In genomic region chrX:130878350-130879341, GRCh38 we compare ENCODE assay signal across 13 cellular contexts.
DNase-seq lines count a peak whose midpoint lies in the region; TF ChIP-seq lines count a peak whose summit lies in the region.
"Had no signal": no experiment of that assay in that cellular context is flagged by ENCODE, and none has a peak within 500 bp of the region (broad histone marks: within the 10 kb centered on the region; RNA-seq: fewer than 3 reads in every experiment).

No MANE protein-coding gene starts in this region.

- TF ChIP-seq CTCF in cardiac fibroblast (IDR thresholded peaks at IDR 0.05; ENCODE audit: low read depth, low read length) = no peak

- H3K27me3 ChIP-seq in effector memory CD4-positive, alpha-beta T cell (replicated peaks; ENCODE audit: control insufficient read depth, insufficient read depth, low read length, poor library complexity, severe bottlenecking) = no peaks in the 10 kb centered on the region
- H3K27me3 ChIP-seq: neural progenitor cell had no signal

- no peak overlapping the region for H3K4me3 ChIP-seq in cardiac fibroblast (replicated peaks in 1 of 2; ENCODE audit: low read depth in 2 of 2, low read length in 2 of 2)
- H3K4me3 ChIP-seq in effector memory CD4-positive, alpha-beta T cell (ENCODE audit: insufficient read depth, low read depth, low read length, poor library complexity, severe bottlenecking) = no peak overlapping the region
- H3K4me3 ChIP-seq: neural progenitor cell had no signal

- no peaks in the 10 kb centered on the region for H3K9me3 ChIP-seq in effector memory CD4-positive, alpha-beta T cell (ENCODE audit: control insufficient read depth, low read length)

- H3K4me1 ChIP-seq in effector memory CD4-positive, alpha-beta T cell (ENCODE audit: control insufficient read depth, insufficient read depth, low read length, poor library complexity, severe bottlenecking) = no peaks in the 10 kb centered on the region

- no peak overlapping the region for H3K27ac ChIP-seq in effector memory CD4-positive, alpha-beta T cell (ENCODE audit: insufficient read depth, low read length, poor library complexity, severe bottlenecking)
- H3K27ac ChIP-seq: neural progenitor cell had no signal

- no peaks in the 10 kb centered on the region for H3K36me3 ChIP-seq in effector memory CD4-positive, alpha-beta T cell (ENCODE audit: control insufficient read depth, insufficient read depth, low read length)
- H3K36me3 ChIP-seq: neural progenitor cell had no signal

- DNase-seq in COLO829 (ENCODE audit: low spot score) = peak; percentile 62
- DNase-seq in NCI-H1105 treated with DMSO at 0.1 percent for 48 hours (lab: John Stamatoyannopoulos, UW) = peak; percentile 21
- DNase-seq in cardiac fibroblast (ENCODE audit: low read depth in 2 of 2) = peak; percentile 88 to 91
- peak; percentile 60 for DNase-seq in medulla oblongata (ENCODE audit: extremely low spot score)
- no peak for DNase-seq in effector memory CD4-positive, alpha-beta T cell
- DNase-seq in stimulated activated CD4-positive, alpha-beta T cell treated with anti-CD3 and anti-CD28 coated beads, Interleukin-4, amount 100 ng/mL, for 4 hours = no peak
- DNase-seq in NAMALWA (ENCODE audit: low spot score) = no peak
- DNase-seq in middle frontal gyrus (ENCODE audit: extremely low spot score, low spot score) = no peak
- DNase-seq: activated CD4-positive, alpha-beta T cell treated with anti-CD3 and anti-CD28 coated beads, Interleukin-2, amount 50 U/mL, for 1 hour; H9; NCI-H1930; stimulated activated naive CD8-positive, alpha-beta T cell treated with anti-CD3 and anti-CD28 coated beads, Interleukin-15, Interleukin-2, amounts not matched to agents 100 U/mL and 50 U/mL, for 24 hours had no signal

Comparison
In these comparisons a context has a peak if more than half of its experiments do, and no peak if none do; other contexts are left out.
1. DNase-seq: peak in COLO829 (single experiment), NCI-H1105 treated with DMSO at 0.1 percent for 48 hours (single experiment), cardiac fibroblast (2 of 2) and medulla oblongata (single experiment); none in effector memory CD4-positive, alpha-beta T cell (0 of 3), stimulated activated CD4-positive, alpha-beta T cell treated with anti-CD3 and anti-CD28 coated beads, Interleukin-4, amount 100 ng/mL, for 4 hours (0 of 2), NAMALWA (single experiment) and middle frontal gyrus (single experiment).